ENCODE assay signal across 9 cellular contexts in genomic region chr12:88063375-88063774, GRCh38.
DNase-seq lines count a peak whose midpoint lies in the region; ATAC-seq and TF ChIP-seq lines count a peak whose summit lies in the region.
"Had no signal": no experiment of that assay in that cellular context is flagged by ENCODE, and none has a peak within 500 bp of the region (broad histone marks: within the 10 kb centered on the region; RNA-seq: fewer than 3 reads in every experiment).

No MANE protein-coding gene starts in this region.

- DNase-seq in GM10266 (ENCODE audit: extremely low spot score) (peak; percentile 9), amniotic epithelial cell (ENCODE audit: low read depth) (peak; percentile 23), HK-2 (ENCODE audit: unreplicated experiment) (no peak), medulla oblongata (ENCODE audit: extremely low spot score) (no peak), NCI-H2196 treated with DMSO at 0.1 percent for 48 hours (lab: John Stamatoyannopoulos, UW; ENCODE audit: unreplicated experiment) (no peak), iPS-NIHi7 (ENCODE audit: extremely low spot score) (no peak)
- DNase-seq: OCI-M1 had no signal

- TF ChIP-seq CTCF in GM10266 (IDR thresholded peaks at IDR 0.05; ENCODE audit: control insufficient read depth, insufficient read depth, low read depth, missing control alignments), result no peak

- ATAC-seq in GM19467 (IDR thresholded peaks at IDR 0.05; ENCODE audit: unreplicated experiment), result peak; percentile 84
- ATAC-seq in HG03060 (IDR thresholded peaks at IDR 0.05; ENCODE audit: low read depth, unreplicated experiment), result peak; percentile 92

Comparison
In these comparisons a context has a peak if more than half of its experiments do, and no peak if none do; other contexts are left out.
1. DNase-seq: peak in GM10266 (single experiment) and amniotic epithelial cell (single experiment); none in HK-2 (single experiment), medulla oblongata (single experiment), NCI-H2196 treated with DMSO at 0.1 percent for 48 hours (single experiment) and iPS-NIHi7 (single experiment).